Comparison of ENCODE assay signal across 15 cellular contexts in genomic region chr6:135419162-135419561, GRCh38.
DNase-seq lines count a peak whose midpoint lies in the region; TF ChIP-seq lines count a peak whose summit lies in the region.
"Had no signal": no experiment of that assay in that cellular context is flagged by ENCODE, and none has a peak within 500 bp of the region (broad histone marks: within the 10 kb centered on the region; RNA-seq: fewer than 3 reads in every experiment).

No MANE protein-coding gene starts in this region.

- no peaks in the 10 kb centered on the region for H3K9me3 ChIP-seq in effector memory CD4-positive, alpha-beta T cell (ENCODE audit: control insufficient read depth, low read length)
- H3K9me3 ChIP-seq: thoracic aorta had no signal

- no peaks in the 10 kb centered on the region for H3K27me3 ChIP-seq in effector memory CD4-positive, alpha-beta T cell (replicated peaks; ENCODE audit: control insufficient read depth, insufficient read depth, low read length, poor library complexity, severe bottlenecking)

- no peak overlapping the region for H3K4me3 ChIP-seq in fibroblast of the aortic adventitia (ENCODE audit: low read depth, low read length)
- no peak overlapping the region for H3K4me3 ChIP-seq in effector memory CD4-positive, alpha-beta T cell (ENCODE audit: insufficient read depth, low read depth, low read length, poor library complexity, severe bottlenecking)
- H3K4me3 ChIP-seq: thoracic aorta had no signal

- H3K4me1 ChIP-seq in effector memory CD4-positive, alpha-beta T cell (ENCODE audit: control insufficient read depth, insufficient read depth, low read length, poor library complexity, severe bottlenecking): no peaks in the 10 kb centered on the region

- H3K36me3 ChIP-seq in effector memory CD4-positive, alpha-beta T cell (ENCODE audit: control insufficient read depth, insufficient read depth, low read length): no peaks in the 10 kb centered on the region
- H3K36me3 ChIP-seq: thoracic aorta had no signal

- TF ChIP-seq CTCF in fibroblast of the aortic adventitia (IDR thresholded peaks at IDR 0.05; ENCODE audit: insufficient read depth, low read length): no peak
- no peak for TF ChIP-seq CTCF in GM10266 (IDR thresholded peaks at IDR 0.05; ENCODE audit: control insufficient read depth, insufficient read depth, low read depth, missing control alignments)

- DNase-seq in AG08396 (ENCODE audit: low spot score): peak; percentile 3
- DNase-seq in HS-27A (ENCODE audit: low read depth): peak; percentile 38
- DNase-seq in astrocyte of the hippocampus (ENCODE audit: low read depth, low spot score): peak; percentile 4
- peak; percentile 90 for DNase-seq in fibroblast of the aortic adventitia (ENCODE audit: low read depth)
- DNase-seq in effector memory CD4-positive, alpha-beta T cell: no peak
- no peak for DNase-seq in activated CD4-positive, CD25-positive, alpha-beta regulatory T cell treated with anti-CD3 and anti-CD28 coated beads, Interleukin-2, amount 50 U/mL, for 72 hours
- no peak for DNase-seq in GM10266 (ENCODE audit: extremely low spot score)
- DNase-seq in cerebellum (ENCODE audit: low spot score): no peak
- DNase-seq: cerebellar nuclear complex; KBM-7; NCI-H526 treated with DMSO at 0.1 percent for 48 hours; SIG-M5; stimulated activated CD4-positive, alpha-beta T cell treated with anti-CD3 and anti-CD28 coated beads, Interleukin-12 subunit alpha, Interleukin-12 subunit beta, amount 100 ng/mL, for 4 hours; T-helper 2 cell had no signal

- no peak overlapping the region for H3K27ac ChIP-seq in effector memory CD4-positive, alpha-beta T cell (ENCODE audit: insufficient read depth, low read length, poor library complexity, severe bottlenecking)
- H3K27ac ChIP-seq: thoracic aorta had no signal

Comparison
In these comparisons a context has a peak if more than half of its experiments do, and no peak if none do; other contexts are left out.
1. DNase-seq: peak in AG08396 (single experiment), HS-27A (single experiment), astrocyte of the hippocampus (single experiment) and fibroblast of the aortic adventitia (single experiment); none in effector memory CD4-positive, alpha-beta T cell (0 of 3), activated CD4-positive, CD25-positive, alpha-beta regulatory T cell treated with anti-CD3 and anti-CD28 coated beads, Interleukin-2, amount 50 U/mL, for 72 hours (single experiment), GM10266 (single experiment) and cerebellum (single experiment).